18 cellular contexts compared by ENCODE assay signal in genomic region chr1:60639287-60639686, GRCh38.
"Had no signal": no experiment of that assay in that cellular context is flagged by ENCODE, and none has a peak within 500 bp of the region (broad histone marks: within the 10 kb centered on the region; RNA-seq: fewer than 3 reads in every experiment).

No MANE protein-coding gene starts in this region.

- H3K27ac ChIP-seq: coronary artery, foreskin keratinocyte, hepatocyte, testis, tibial nerve, upper lobe of right lung, vagina had no signal

- H3K79me2 ChIP-seq: hepatocyte had no signal

- H3K9me3 ChIP-seq: testis, tibial nerve, upper lobe of right lung, vagina had no signal

- H3K36me3 ChIP-seq: tibial nerve, upper lobe of right lung, vagina had no signal

- ATAC-seq: effector memory CD8-positive, alpha-beta T cell; foreskin keratinocyte; left colon; naive thymus-derived CD4-positive, alpha-beta T cell; sciatic nerve; stimulated activated naive B cell treated with anti-CD40 and anti-IgM and Interleukin-4, amounts not matched to agents 10 μg/mL and 1 μg/mL and 100 μg/mL, for 72 hours; stimulated activated naive CD8-positive, alpha-beta T cell treated with anti-CD3 and anti-CD28 coated beads, Interleukin-15, amount 100 ng/mL, for 72 hours; upper lobe of right lung had no signal

- H2AFZ ChIP-seq: hepatocyte had no signal

- H3K4me3 ChIP-seq: coronary artery, hepatocyte, testis, tibial nerve, upper lobe of right lung, vagina had no signal

- DNase-seq: effector memory CD8-positive, alpha-beta T cell; erythroblast; foreskin keratinocyte; head of caudate nucleus; left colon; naive thymus-derived CD4-positive, alpha-beta T cell; nephron progenitor cell; stimulated activated CD4-positive, alpha-beta T cell treated with anti-CD3 and anti-CD28 coated beads, Interleukin-2, amount 100 ng/mL, for 24 hours; stimulated activated CD4-positive, alpha-beta T cell treated with anti-CD3 and anti-CD28 coated beads, Interleukin-4, amount 100 ng/mL, for 4 hours; stimulated activated naive B cell treated with anti-CD40 and anti-IgM and Interleukin-4, amounts not matched to agents 10 μg/mL and 1 μg/mL and 100 μg/mL, for 72 hours; stimulated activated naive CD8-positive, alpha-beta T cell treated with anti-CD3 and anti-CD28 coated beads, Interleukin-15, amount 100 ng/mL, for 72 hours; testis; upper lobe of right lung had no signal

- H3K4me3 Mint-ChIP-seq: effector memory CD8-positive, alpha-beta T cell; naive thymus-derived CD4-positive, alpha-beta T cell; nephron progenitor cell; stimulated activated naive B cell treated with anti-CD40 and anti-IgM and Interleukin-4, amounts not matched to agents 10 μg/mL and 1 μg/mL and 100 μg/mL, for 72 hours; stimulated activated naive CD8-positive, alpha-beta T cell treated with anti-CD3 and anti-CD28 coated beads, Interleukin-15, amount 100 ng/mL, for 72 hours had no signal

- H3K27me3 ChIP-seq: foreskin keratinocyte, hepatocyte, testis, tibial nerve, upper lobe of right lung, vagina had no signal

- H3K4me1 ChIP-seq: foreskin keratinocyte, testis, upper lobe of right lung, vagina had no signal

- H3K9me3 Mint-ChIP-seq: effector memory CD8-positive, alpha-beta T cell; nephron progenitor cell; stimulated activated naive CD8-positive, alpha-beta T cell treated with anti-CD3 and anti-CD28 coated beads, Interleukin-15, amount 100 ng/mL, for 72 hours had no signal

- H3K27ac Mint-ChIP-seq: effector memory CD8-positive, alpha-beta T cell; naive thymus-derived CD4-positive, alpha-beta T cell; nephron progenitor cell; stimulated activated naive B cell treated with anti-CD40 and anti-IgM and Interleukin-4, amounts not matched to agents 10 μg/mL and 1 μg/mL and 100 μg/mL, for 72 hours; stimulated activated naive CD8-positive, alpha-beta T cell treated with anti-CD3 and anti-CD28 coated beads, Interleukin-15, amount 100 ng/mL, for 72 hours had no signal

- H3K4me2 ChIP-seq: hepatocyte had no signal

- H3K36me3 Mint-ChIP-seq: naive thymus-derived CD4-positive, alpha-beta T cell; stimulated activated naive B cell treated with anti-CD40 and anti-IgM and Interleukin-4, amounts not matched to agents 10 μg/mL and 1 μg/mL and 100 μg/mL, for 72 hours had no signal

- H3K4me1 Mint-ChIP-seq: naive thymus-derived CD4-positive, alpha-beta T cell; nephron progenitor cell; stimulated activated naive B cell treated with anti-CD40 and anti-IgM and Interleukin-4, amounts not matched to agents 10 μg/mL and 1 μg/mL and 100 μg/mL, for 72 hours; stimulated activated naive CD8-positive, alpha-beta T cell treated with anti-CD3 and anti-CD28 coated beads, Interleukin-15, amount 100 ng/mL, for 72 hours had no signal

- H3K27me3 Mint-ChIP-seq: effector memory CD8-positive, alpha-beta T cell had no signal
